ENCODE assay signal across 8 cellular contexts in the genomic region with DNA sequence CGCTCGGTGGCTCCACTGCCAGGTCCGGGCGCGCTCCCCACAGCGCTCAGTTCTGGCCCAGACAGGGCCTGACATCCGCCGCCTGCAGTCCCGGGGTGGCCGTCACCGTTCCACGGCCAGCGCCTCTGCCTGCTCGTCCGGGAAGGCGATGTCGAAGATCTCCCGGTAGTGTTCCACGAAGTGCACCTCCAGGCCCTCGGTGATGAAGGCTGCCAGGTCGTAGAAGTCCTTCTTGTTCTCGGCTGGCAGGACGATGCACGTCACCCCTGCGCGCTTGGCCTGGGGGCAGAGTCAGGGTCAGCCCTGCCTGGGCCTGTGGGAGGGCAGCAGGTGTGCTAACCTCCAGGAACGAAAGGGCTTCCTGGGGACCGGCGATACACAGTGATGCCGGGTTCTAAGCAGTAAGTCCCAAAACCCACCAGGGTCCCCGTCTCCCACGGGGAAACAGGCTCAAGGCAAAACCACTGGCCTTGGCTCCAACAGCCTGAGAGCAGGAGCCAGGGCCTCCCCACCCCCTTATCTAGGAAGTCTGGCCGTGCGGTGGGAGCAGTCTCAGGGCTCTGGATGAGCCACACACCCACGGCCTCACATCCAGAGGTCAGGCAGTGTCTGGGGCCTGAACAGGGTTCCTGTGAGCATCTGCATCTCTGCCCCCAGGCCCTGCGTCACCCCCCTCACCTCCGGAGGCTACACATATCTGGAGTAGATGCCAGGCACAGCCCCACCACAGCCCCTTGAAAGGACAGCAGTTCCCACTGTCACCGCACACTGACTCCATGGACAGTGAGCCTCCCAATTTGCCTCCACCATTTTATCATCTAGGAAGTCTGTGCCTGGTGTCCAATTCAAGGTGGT.
DNase-seq lines count a peak whose midpoint lies in the region; ATAC-seq and TF ChIP-seq lines count a peak whose summit lies in the region.

No MANE protein-coding gene starts in this region.

- peak overlapping the region; percentile 71 for H3K4me3 Mint-ChIP-seq in T-helper 1 cell treated with Interleukin-12 subunit alpha and Interleukin-12 subunit beta and Interleukin-4 antibody, amounts not matched to agents 30 μg/mL and 1 μg/mL, for 36 hours
- peak overlapping the region; percentile 96 for H3K4me3 Mint-ChIP-seq in stimulated activated naive CD8-positive, alpha-beta T cell treated with anti-CD3 and anti-CD28 coated beads, Interleukin-15, Interleukin-2, amounts not matched to agents 100 ng/mL and 50 ng/mL, for 24 hours

- DNase-seq in T-helper 1 cell (no peak), glomerular visceral epithelial cell (ENCODE audit: extremely low spot score) (peak; percentile 30)

- H3K4me3 ChIP-seq in WI38 (ENCODE audit: low read depth, low read length), result peak overlapping the region; percentile 91; the same call in 1 of the 2 replicates

- TF ChIP-seq CTCF in WI38 (IDR thresholded peaks at IDR 0.05; ENCODE audit: low read depth, low read length), result no peak

- peak overlapping the region; percentile 31 for H3K27ac Mint-ChIP-seq in T-helper 1 cell treated with Interleukin-12 subunit alpha and Interleukin-12 subunit beta and Interleukin-4 antibody, amounts not matched to agents 30 μg/mL and 1 μg/mL, for 36 hours
- H3K27ac Mint-ChIP-seq in stimulated activated naive CD8-positive, alpha-beta T cell treated with anti-CD3 and anti-CD28 coated beads, Interleukin-15, Interleukin-2, amounts not matched to agents 100 ng/mL and 50 ng/mL, for 24 hours, result peak overlapping the region; percentile 97

- H3K27me3 Mint-ChIP-seq in T-helper 1 cell treated with Interleukin-12 subunit alpha and Interleukin-12 subunit beta and Interleukin-4 antibody, amounts not matched to agents 30 μg/mL and 1 μg/mL, for 36 hours (ENCODE audit: low read depth), result no peaks in the 10 kb centered on the region
- H3K27me3 Mint-ChIP-seq in stimulated activated naive CD8-positive, alpha-beta T cell treated with anti-CD3 and anti-CD28 coated beads, Interleukin-15, Interleukin-2, amounts not matched to agents 100 ng/mL and 50 ng/mL, for 24 hours, result no peaks in the 10 kb centered on the region

- no peaks in the 10 kb centered on the region for H3K9me3 Mint-ChIP-seq in T-helper 1 cell treated with Interleukin-12 subunit alpha and Interleukin-12 subunit beta and Interleukin-4 antibody, amounts not matched to agents 30 μg/mL and 1 μg/mL, for 36 hours
- H3K9me3 Mint-ChIP-seq in stimulated activated naive CD8-positive, alpha-beta T cell treated with anti-CD3 and anti-CD28 coated beads, Interleukin-15, Interleukin-2, amounts not matched to agents 100 ng/mL and 50 ng/mL, for 24 hours, result no peaks in the 10 kb centered on the region

- peaks cover 22% of the 10 kb centered on the region for H3K36me3 Mint-ChIP-seq in T-helper 1 cell treated with Interleukin-12 subunit alpha and Interleukin-12 subunit beta and Interleukin-4 antibody, amounts not matched to agents 30 μg/mL and 1 μg/mL, for 36 hours (ENCODE audit: low read depth)
- H3K36me3 Mint-ChIP-seq in stimulated activated naive CD8-positive, alpha-beta T cell treated with anti-CD3 and anti-CD28 coated beads, Interleukin-15, Interleukin-2, amounts not matched to agents 100 ng/mL and 50 ng/mL, for 24 hours (ENCODE audit: low read depth), result peaks cover 44% of the 10 kb centered on the region

- ATAC-seq in GM18498 (IDR thresholded peaks at IDR 0.05; ENCODE audit: unreplicated experiment), result no peak
- ATAC-seq in GM21619 (IDR thresholded peaks at IDR 0.05; ENCODE audit: unreplicated experiment), result no peak
- ATAC-seq in HG03095 (IDR thresholded peaks at IDR 0.05; ENCODE audit: unreplicated experiment), result no peak

- H3K4me1 Mint-ChIP-seq in T-helper 1 cell treated with Interleukin-12 subunit alpha and Interleukin-12 subunit beta and Interleukin-4 antibody, amounts not matched to agents 30 μg/mL and 1 μg/mL, for 36 hours (ENCODE audit: low read depth), result peaks cover 19% of the 10 kb centered on the region
- peaks cover 39% of the 10 kb centered on the region for H3K4me1 Mint-ChIP-seq in stimulated activated naive CD8-positive, alpha-beta T cell treated with anti-CD3 and anti-CD28 coated beads, Interleukin-15, Interleukin-2, amounts not matched to agents 100 ng/mL and 50 ng/mL, for 24 hours (ENCODE audit: low read depth)
